In genomic region chr6:138582573-138582972, GRCh38 we compare ENCODE assay signal across 17 cellular contexts.
A peak's percentile ranks its signal among the peaks of the same experiment; 100 is the strongest.
DNase-seq lines count a peak whose midpoint lies in the region; ATAC-seq and TF ChIP-seq lines count a peak whose summit lies in the region.
"Had no signal": no experiment of that assay in that cellular context is flagged by ENCODE, and none has a peak within 500 bp of the region (broad histone marks: within the 10 kb centered on the region; RNA-seq: fewer than 3 reads in every experiment).

No MANE protein-coding gene starts in this region.

- no peaks in the 10 kb centered on the region for H3K9me3 ChIP-seq in H9 (ENCODE audit: control insufficient read depth, low read depth, low read length)
- H3K9me3 ChIP-seq in neuronal stem cell (replicated peaks in 1 of 2; ENCODE audit: control insufficient read depth in 2 of 2, insufficient read depth in 1 of 2, low read depth in 1 of 2, low read length in 2 of 2), result no peaks in the 10 kb centered on the region
- peaks cover 3% of the 10 kb centered on the region for H3K9me3 ChIP-seq in trophoblast cell (ENCODE audit: insufficient read depth, low read depth, low read length)

- H3K23me2 ChIP-seq in H9 (ENCODE audit: insufficient read length, low read depth, low read length, poor library complexity, severe bottlenecking), result no peaks in the 10 kb centered on the region

- H3K4me2 ChIP-seq in H9 (ENCODE audit: insufficient read depth, insufficient read length, low read length) (no peak overlapping the region), neuronal stem cell (ENCODE audit: insufficient read depth, low read length, poor library complexity, severe bottlenecking) (no peak overlapping the region), trophoblast cell (ENCODE audit: low read length) (no peak overlapping the region)

- peaks cover 12 to 16% of the 10 kb centered on the region in 2 experiments for H3K4me1 Mint-ChIP-seq in H9
- H3K4me1 Mint-ChIP-seq: CD4-positive, alpha-beta memory T cell had no signal

- H2BK5ac ChIP-seq in H9 (ENCODE audit: insufficient read length, low read length) (no peak overlapping the region), neuronal stem cell (ENCODE audit: low read length) (no peak overlapping the region), trophoblast cell (ENCODE audit: low read depth, low read length, poor library complexity) (no peak overlapping the region)

- H3K4ac ChIP-seq in H9 (ENCODE audit: low read depth, low read length), result peak overlapping the region; percentile 29; the same call in 1 of the 2 replicates
- H3K4ac ChIP-seq in neuronal stem cell (ENCODE audit: low read length), result no peak overlapping the region
- peak overlapping the region; percentile 19 for H3K4ac ChIP-seq in trophoblast cell (ENCODE audit: low read depth, low read length)

- H2BK15ac ChIP-seq in H9 (ENCODE audit: low read depth, low read length), result no peak overlapping the region
- H2BK15ac ChIP-seq in neuronal stem cell (ENCODE audit: low read length), result no peak overlapping the region

- H3T11ph ChIP-seq in H9 (ENCODE audit: low read length), result no peak overlapping the region

- H2AFZ ChIP-seq in H9 (ENCODE audit: low read length), result no peak overlapping the region
- no peak overlapping the region for H2AFZ ChIP-seq in neuronal stem cell (ENCODE audit: low read length)
- no peak overlapping the region for H2AFZ ChIP-seq in trophoblast cell (ENCODE audit: insufficient read depth, low read length, poor library complexity)

- H3K36me3 ChIP-seq in neuronal stem cell (replicated peaks in 1 of 2; ENCODE audit: control insufficient read depth in 2 of 2, insufficient read depth in 2 of 2, low read length in 2 of 2), result no peaks in the 10 kb centered on the region
- H3K36me3 ChIP-seq in trophoblast cell (ENCODE audit: control insufficient read depth in 1 of 2, insufficient read depth in 2 of 2, low read length in 2 of 2), result peaks cover 0 to 2% of the 10 kb centered on the region in 2 experiments

- no peaks in the 10 kb centered on the region for H3K79me1 ChIP-seq in H9 (ENCODE audit: insufficient read depth, low read depth, low read length, poor library complexity, severe bottlenecking)
- H3K79me1 ChIP-seq in neuronal stem cell (ENCODE audit: low read depth, low read length), result no peaks in the 10 kb centered on the region
- peaks cover 3% of the 10 kb centered on the region for H3K79me1 ChIP-seq in trophoblast cell (ENCODE audit: low read length)

- no peaks in the 10 kb centered on the region for H4K20me1 ChIP-seq in H9 (ENCODE audit: control insufficient read depth, insufficient read depth, insufficient read length)

- H2BK120ac ChIP-seq in H9 (ENCODE audit: low read depth, low read length, poor library complexity, severe bottlenecking) (no peak overlapping the region), neuronal stem cell (ENCODE audit: low read depth, low read length) (no peak overlapping the region), trophoblast cell (ENCODE audit: insufficient read depth, low read length, poor library complexity) (no peak overlapping the region)

- no peaks in the 10 kb centered on the region for H3K9me3 Mint-ChIP-seq in H9
- H3K9me3 Mint-ChIP-seq: CD4-positive, alpha-beta memory T cell had no signal

- H3K23ac ChIP-seq in H9 (ENCODE audit: insufficient read length, low read depth, low read length) (no peak overlapping the region), neuronal stem cell (ENCODE audit: low read depth, low read length, poor library complexity) (no peak overlapping the region), trophoblast cell (ENCODE audit: low read length) (no peak overlapping the region)

- no peaks in the 10 kb centered on the region for H3K27me3 Mint-ChIP-seq in H9 (ENCODE audit: low read depth)
- H3K27me3 Mint-ChIP-seq: CD4-positive, alpha-beta memory T cell had no signal

- H3K18ac ChIP-seq in H9 (ENCODE audit: insufficient read length, low read depth, low read length) (no peak overlapping the region), neuronal stem cell (ENCODE audit: low read length) (no peak overlapping the region), trophoblast cell (ENCODE audit: low read length) (no peak overlapping the region)

- H2AK5ac ChIP-seq in H9 (ENCODE audit: insufficient read length, low read length) (no peak overlapping the region), neuronal stem cell (ENCODE audit: low read depth, low read length) (no peak overlapping the region), trophoblast cell (ENCODE audit: low read length) (no peak overlapping the region)

- H3K27ac ChIP-seq in H9 (ENCODE audit: insufficient read length, low read depth, low read length), result no peak overlapping the region
- no peak overlapping the region for H3K27ac ChIP-seq in neuronal stem cell (replicated peaks; ENCODE audit: low read length)
- no peak overlapping the region for H3K27ac ChIP-seq in trophoblast cell (ENCODE audit: low read depth, low read length)

- H3K4me3 ChIP-seq in neuronal stem cell (ENCODE audit: low read length in 2 of 2), result no peak overlapping the region
- no peak overlapping the region for H3K4me3 ChIP-seq in trophoblast cell (ENCODE audit: low read depth, low read length)

- H4K12ac ChIP-seq in trophoblast cell (ENCODE audit: low read depth, low read length), result no peak overlapping the region

- no peak overlapping the region for H3K9ac ChIP-seq in H9 (ENCODE audit: extremely low read depth, insufficient read length, low read length)
- no peak overlapping the region for H3K9ac ChIP-seq in neuronal stem cell (ENCODE audit: low read depth, low read length, poor library complexity)
- H3K9ac ChIP-seq in trophoblast cell (ENCODE audit: low read length), result no peak overlapping the region

- no peak overlapping the region for H4K8ac ChIP-seq in H9 (replicated peaks; ENCODE audit: insufficient read length, low read depth, low read length)
- H4K8ac ChIP-seq in neuronal stem cell (ENCODE audit: low read depth, low read length), result no peak overlapping the region
- no peak overlapping the region for H4K8ac ChIP-seq in trophoblast cell (ENCODE audit: low read depth, low read length)

- H4K91ac ChIP-seq in H9 (ENCODE audit: insufficient read length, low read depth, low read length), result no peak overlapping the region
- H4K91ac ChIP-seq in neuronal stem cell (ENCODE audit: low read depth, low read length, poor library complexity), result peak overlapping the region; percentile 39
- H4K91ac ChIP-seq in trophoblast cell (ENCODE audit: low read depth, low read length), result no peak overlapping the region

- H3K14ac ChIP-seq in H9 (ENCODE audit: insufficient read depth, low read length) (no peak overlapping the region; the same call in 1 of the 2 replicates), neuronal stem cell (ENCODE audit: low read length) (no peak overlapping the region), trophoblast cell (ENCODE audit: low read length) (no peak overlapping the region)

- H3K4me1 ChIP-seq in H9 (ENCODE audit: insufficient read depth, low read length) (peaks cover 4% of the 10 kb centered on the region), neuronal stem cell (ENCODE audit: control insufficient read depth in 2 of 2, insufficient read depth in 1 of 2, low read depth in 1 of 2, low read length in 2 of 2) (peaks cover 4 to 7% of the 10 kb centered on the region in 2 donors), trophoblast cell (ENCODE audit: control insufficient read depth in 1 of 2, insufficient read depth in 2 of 2, low read length in 2 of 2) (peaks cover 11 to 14% of the 10 kb centered on the region in 2 experiments)

- H2BK20ac ChIP-seq in H9 (ENCODE audit: low read depth, low read length, poor library complexity, severe bottlenecking), result no peak overlapping the region

- H3K27me3 ChIP-seq in H9 (ENCODE audit: insufficient read depth, low read length) (no peaks in the 10 kb centered on the region), neuronal stem cell (ENCODE audit: control insufficient read depth in 3 of 3, insufficient read depth in 3 of 3, low read depth in 1 of 3, low read length in 3 of 3) (no peaks in the 10 kb centered on the region), trophoblast cell (ENCODE audit: insufficient read depth, low read length) (no peaks in the 10 kb centered on the region)

- no peak for ATAC-seq in HG02588 (IDR thresholded peaks at IDR 0.05; ENCODE audit: unreplicated experiment)

- WGBS in H9 (ENCODE audit: extremely low coverage, insufficient read length, low lambda C conversion rate), result no CpG with 5 or more reads among the region's 4 CpGs
- no CpG with 5 or more reads among the region's 4 CpGs for WGBS in neuronal stem cell (ENCODE audit: extremely low coverage in 2 of 2, insufficient read length in 2 of 2, insufficient replicate concordance in 1 of 2), 2 donors
- WGBS in trophoblast cell (ENCODE audit: extremely low coverage, insufficient coverage, insufficient read length), result no CpG with 5 or more reads among the region's 4 CpGs

- H3K56ac ChIP-seq in H9 (ENCODE audit: insufficient read length, low read depth, low read length), result no peak overlapping the region

- no peaks in the 10 kb centered on the region; a peak in 1 of 7 replicates for H3K36me3 Mint-ChIP-seq in H9 (ENCODE audit: insufficient read depth in 1 of 3, low read depth in 3 of 3)
- H3K36me3 Mint-ChIP-seq: CD4-positive, alpha-beta memory T cell had no signal

- H3K79me2 ChIP-seq in H9 (ENCODE audit: insufficient read depth, low read length) (no peaks in the 10 kb centered on the region; the same call in 1 of the 2 replicates), trophoblast cell (ENCODE audit: control insufficient read depth, insufficient read depth, low read length, poor library complexity) (no peaks in the 10 kb centered on the region)

- no peak overlapping the region for H3K4me3 Mint-ChIP-seq in H9
- H3K4me3 Mint-ChIP-seq: CD4-positive, alpha-beta memory T cell had no signal

- no peak for TF ChIP-seq CTCF in H9 (conservative IDR thresholded peaks at IDR 0.05)

- H3K27ac Mint-ChIP-seq in H9, result peak overlapping the region in 2 of 3 experiments; percentile 53 to 80; a peak in 2 of 7 replicates
- H3K27ac Mint-ChIP-seq: CD4-positive, alpha-beta memory T cell had no signal

- H2BK12ac ChIP-seq in H9 (ENCODE audit: insufficient read length, low read depth, low read length) (no peak overlapping the region), neuronal stem cell (ENCODE audit: low read length) (no peak overlapping the region), trophoblast cell (ENCODE audit: low read length) (no peak overlapping the region)

- no peak for DNase-seq in H9
- DNase-seq in RPMI7951 (ENCODE audit: low read depth), result peak; percentile 78
- DNase-seq in neuronal stem cell (ENCODE audit: low spot score), result no peak
- DNase-seq in trophoblast cell, result peak; percentile 74 to 86
- no peak for DNase-seq in DMS53 treated with DMSO at 0.1 percent for 48 hours (lab: John Stamatoyannopoulos, UW; ENCODE audit: unreplicated experiment)
- DNase-seq in EL, result no peak
- DNase-seq: 8988T; C1 segment of cervical spinal cord; Calu3; CD4-positive, alpha-beta memory T cell; COR-L47; DMS53; DND-41; GF-D8; GOT3; HCEC 1CT had no signal

- no peak overlapping the region for H4K5ac ChIP-seq in H9 (ENCODE audit: insufficient read length, low read depth, low read length)

Comparison
In these comparisons a context has a peak if more than half of its experiments do, and no peak if none do; other contexts are left out.
1. DNase-seq: peak in RPMI7951 (single experiment) and trophoblast cell (2 of 2); none in H9 (single experiment), neuronal stem cell (single experiment), DMS53 treated with DMSO at 0.1 percent for 48 hours (single experiment) and EL (single experiment).